In the genomic region with DNA sequence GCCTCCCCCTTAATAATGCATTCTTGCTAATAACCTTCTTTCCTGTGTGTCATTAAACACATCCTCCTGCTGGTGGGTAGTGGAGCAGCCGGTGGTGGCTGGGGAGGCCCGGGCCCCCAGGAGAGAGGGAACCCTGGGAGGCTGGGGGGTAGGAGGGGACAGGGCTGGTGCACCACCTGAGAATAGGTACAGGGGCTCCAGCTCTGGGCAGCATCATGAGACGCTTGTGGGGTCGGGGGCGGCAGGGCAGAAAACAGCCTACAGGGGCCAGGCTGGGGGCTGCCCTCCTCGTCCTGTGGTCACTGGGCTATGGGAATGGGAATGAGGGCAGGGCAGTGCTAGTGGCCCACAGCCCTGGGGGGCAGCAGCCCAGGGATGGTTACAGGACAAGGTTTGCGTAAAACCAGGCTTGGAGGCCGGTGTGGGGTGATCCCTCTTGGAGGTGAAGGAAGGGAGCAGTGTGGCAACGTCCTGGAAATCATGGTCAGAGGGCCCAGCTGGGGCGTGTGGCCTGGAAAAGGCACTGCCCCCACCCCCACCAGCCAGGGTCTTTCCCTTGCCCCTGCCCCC, we compare ENCODE assay signal across 37 cellular contexts. TPM values are rescaled to one million over a fixed set of nuclear protein-coding genes. Genes with fewer than 3 reads are reported as not detected.
"Had no signal": no experiment of that assay in that cellular context is flagged by ENCODE, and none has a peak within 500 bp of the region (broad histone marks: within the 10 kb centered on the region; RNA-seq: fewer than 3 reads in every experiment).

No MANE protein-coding gene starts in this region.

- FAIRE-seq: astrocyte, bronchial epithelial cell, RCC 7860 had no signal

- H3K4me3 ChIP-seq: adrenal gland, body of pancreas, PC-9 had no signal

- H3K4me1 ChIP-seq: adrenal gland, body of pancreas had no signal

- ATAC-seq: activated naive CD4-positive, alpha-beta T cell treated with anti-CD3 and anti-CD28 coated beads, Interleukin-2, amount 50 U/mL, for 72 hours; activated T-cell treated with anti-CD3 and anti-CD28 coated beads, Interleukin-2, amount 50 U/mL, for 4 hours; body of pancreas; Right ventricle myocardium inferior had no signal

- H3K36me3 ChIP-seq: adrenal gland had no signal

- H3K4me2 ChIP-seq: PC-9 had no signal

- H2AFZ ChIP-seq: PC-9 had no signal

- H3K27ac ChIP-seq: adrenal gland, body of pancreas, PC-9, RWPE1, VCaP had no signal

- H3K27me3 ChIP-seq: adrenal gland, body of pancreas had no signal

- DNase-seq: activated B cell treated with CpG ODN at 0.5 μM for 24 hours; activated CD4-positive, alpha-beta memory T cell treated with anti-CD3 and anti-CD28 coated beads for 36 hours; activated CD4-positive, alpha-beta T cell treated with anti-CD3 and anti-CD28 coated beads for 4 hours; activated CD4-positive, alpha-beta T cell treated with anti-CD3 and anti-CD28 coated beads, Interleukin-2, amount 50 U/mL, for 1 hour; activated CD4-positive, CD25-positive, alpha-beta regulatory T cell treated with anti-CD3 and anti-CD28 coated beads, Interleukin-2, amount 50 U/mL, for 72 hours; activated CD8-positive, alpha-beta memory T cell treated with anti-CD3 and anti-CD28 coated beads, Interleukin-2, amount 50 U/mL, for 4 hours; activated gamma-delta T cell treated with Interleukin-2 at 50 U/mL for 16 hours; activated naive CD4-positive, alpha-beta T cell treated with anti-CD3 and anti-CD28 coated beads for 36 hours; activated T-cell treated with anti-CD3 and anti-CD28 coated beads for 4 hours; activated T-cell treated with anti-CD3 and anti-CD28 coated beads, Interleukin-2, amount 50 U/mL, for 4 hours; adrenal gland; body of pancreas; caudate nucleus; cerebellar nuclear complex; NCI-H1092 treated with DMSO at 0.1 percent for 48 hours; NCI-H1417; NCI-H146; NCI-H187; NCI-H2029 treated with DMSO at 0.1 percent for 48 hours; NCI-H2107; NCI-H2171; NCI-H510A; NCI-H526; NCI-H748 treated with DMSO at 0.1 percent for 48 hours; NK-92 treated with Interleukin-12 subunit alpha and Interleukin-12 subunit beta, amount 100 ng/mL, for 24 hours; PC-9; SW 1271; T-helper 1 cell; T-helper 2 cell; T-helper 9 cell had no signal

- H3K9me3 ChIP-seq: adrenal gland, body of pancreas had no signal

RNA-seq across cellular contexts. Expression of a gene that starts 18.5 kb away (rescaled TPM):
- total RNA-seq: activated B cell treated with CpG ODN at 0.5 μM for 24 hours; activated naive CD4-positive, alpha-beta T cell treated with anti-CD3 and anti-CD28 coated beads for 36 hours; activated naive CD4-positive, alpha-beta T cell treated with anti-CD3 and anti-CD28 coated beads, Interleukin-2, amount 50 U/mL, for 72 hours; activated T-cell treated with anti-CD3 and anti-CD28 coated beads, Interleukin-2, amount 50 U/mL, for 4 hours; astrocyte; body of pancreas; bronchial epithelial cell; PC-9 had no signal
